In the genomic region with DNA sequence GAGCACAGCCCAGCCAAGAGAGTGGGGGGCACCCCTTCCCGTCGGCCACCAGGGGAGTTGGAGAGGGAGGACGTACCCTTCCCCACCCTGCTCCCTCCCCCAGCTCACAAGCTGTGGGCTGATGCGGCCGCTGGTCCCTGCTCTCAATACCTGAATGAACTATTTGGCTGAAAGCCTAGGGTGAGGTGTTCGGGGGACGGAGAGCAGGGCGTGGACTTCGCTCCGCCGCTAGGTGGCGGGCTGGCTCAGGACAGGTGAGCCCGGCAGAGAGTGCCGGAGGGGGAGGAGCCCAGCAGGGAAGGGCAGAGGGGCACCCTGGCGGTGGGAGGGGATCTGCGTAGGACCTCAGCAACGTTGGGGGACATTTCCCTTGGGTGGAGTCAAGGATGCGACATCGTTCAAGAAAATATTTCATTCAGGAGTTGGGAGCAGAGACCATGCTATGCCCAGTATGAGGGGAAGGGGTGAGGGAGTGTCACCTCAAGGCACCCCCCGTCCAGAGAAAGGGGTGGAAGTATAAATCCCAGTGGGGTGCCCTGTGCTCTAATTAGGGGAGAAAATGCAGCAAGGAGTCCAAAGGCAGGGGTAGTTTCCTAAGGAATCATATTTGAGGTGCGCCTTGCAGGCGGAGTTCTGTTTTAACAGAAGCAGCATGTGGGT, we compare ENCODE assay signal across 9 cellular contexts. TPM values are rescaled to one million over a fixed set of nuclear protein-coding genes. Genes with fewer than 3 reads are reported as not detected.
DNase-seq lines count a peak whose midpoint lies in the region; ATAC-seq, FAIRE-seq and TF ChIP-seq lines count a peak whose summit lies in the region.
"Had no signal": no experiment of that assay in that cellular context is flagged by ENCODE, and none has a peak within 500 bp of the region (broad histone marks: within the 10 kb centered on the region; RNA-seq: fewer than 3 reads in every experiment).

No MANE protein-coding gene starts in this region.

- H3K27me3 ChIP-seq in WERI-Rb-1 (ENCODE audit: insufficient read depth, low read depth, severe bottlenecking) (no peaks in the 10 kb centered on the region), bronchial epithelial cell (ENCODE audit: control insufficient read depth, insufficient read depth, low read length) (no peaks in the 10 kb centered on the region), right lobe of liver (no peaks in the 10 kb centered on the region)

- TF ChIP-seq POLR2A in A549 (IDR thresholded peaks at IDR 0.05; ENCODE audit: low read length): no peak
- TF ChIP-seq POLR2A in right lobe of liver (IDR thresholded peaks at IDR 0.05): no peak

- 13% methylated on average over 22 of the region's 22 CpGs for WGBS in A549 (ENCODE audit: missing lambda C conversion rate)
- 21% methylated on average over 11 of the region's 22 CpGs for WGBS in right lobe of liver (ENCODE audit: insufficient coverage, low coverage, low lambda C conversion rate, missing lambda C conversion rate)

- no peaks in the 10 kb centered on the region for H3K36me3 ChIP-seq in WERI-Rb-1
- no peaks in the 10 kb centered on the region for H3K36me3 ChIP-seq in bronchial epithelial cell (ENCODE audit: control insufficient read depth, insufficient read depth, low read length)
- no peaks in the 10 kb centered on the region for H3K36me3 ChIP-seq in right lobe of liver

- intact Hi-C loops in right lobe of liver (cut with DNase I): no loop called here

- FAIRE-seq in A549 (lab: Jason Lieb, UNC): no peak
- peak; percentile 31 for FAIRE-seq in GM19239 (lab: Jason Lieb, UNC)
- FAIRE-seq in bronchial epithelial cell (lab: Jason Lieb, UNC): no peak
- FAIRE-seq: islet of Langerhans had no signal

- ATAC-seq in A549: peak; percentile 93 to 94
- ATAC-seq in right lobe of liver: peak; percentile 98 to 99 (median 98)

- TF ChIP-seq EP300 in A549 (IDR thresholded peaks at IDR 0.05): no peak

- H3K9me3 ChIP-seq in A549: no peaks in the 10 kb centered on the region
- no peaks in the 10 kb centered on the region for H3K9me3 ChIP-seq in WERI-Rb-1 (ENCODE audit: severe bottlenecking)
- H3K9me3 ChIP-seq in right lobe of liver: no peaks in the 10 kb centered on the region

- TF ChIP-seq RAD21 in A549 (conservative IDR thresholded peaks at IDR 0.05 in 1 of 2, IDR thresholded peaks at IDR 0.05 in 1 of 2): peak; percentile 61 to 66

- H3K27ac ChIP-seq in A549 (no peak overlapping the region; a peak in 1 of 6 replicates), WERI-Rb-1 (no peak overlapping the region), right lobe of liver (no peak overlapping the region)

- no peaks in the 10 kb centered on the region; the same call in 2 of the 3 replicates for H3K4me1 ChIP-seq in A549
- H3K4me1 ChIP-seq in right lobe of liver: peaks cover 0 to 8% (median 0%) of the 10 kb centered on the region in 4 donors

- POLR2A ChIA-PET in A549 (lab: Yijun Ruan, JAX): no interaction called here

- H3K4me2 ChIP-seq in A549: peak overlapping the region; percentile 74

- DNase-seq in A549 (ENCODE audit: low read depth in 1 of 2, low spot score in 1 of 2) (peak; percentile 63 to 83), GM19239 (ENCODE audit: insufficient read length, low spot score) (peak; percentile 77), NCI-H1417 treated with DMSO at 0.1 percent for 48 hours (lab: John Stamatoyannopoulos, UW) (peak; percentile 5), WERI-Rb-1 (peak; percentile 83), bronchial epithelial cell (ENCODE audit: low read depth) (peak; percentile 73), right lobe of liver (peak; percentile 74 to 83 (median 82)), globus pallidus (ENCODE audit: low spot score) (no peak)
- peak; percentile 44 for DNase-seq in stimulated activated CD8-positive, alpha-beta memory T cell treated with anti-CD3 and anti-CD28 coated beads, Interleukin-4, amount 100 ng/mL, for 24 hours (ENCODE audit: low read depth)

- peak; percentile 82 for TF ChIP-seq CTCF in A549 (IDR thresholded peaks at IDR 0.05)
- peak; percentile 93 for TF ChIP-seq CTCF in WERI-Rb-1 (IDR thresholded peaks at IDR 0.05; ENCODE audit: low read depth, low read length)
- peak; percentile 92 for TF ChIP-seq CTCF in bronchial epithelial cell (IDR thresholded peaks at IDR 0.05; ENCODE audit: insufficient read depth, low read length, severe bottlenecking)
- peak; percentile 52 to 98 (median 80) for TF ChIP-seq CTCF in right lobe of liver (IDR thresholded peaks at IDR 0.05)

- H3K4me3 ChIP-seq in A549 (no peak overlapping the region; the same call in 2 of the 3 replicates), WERI-Rb-1 (ENCODE audit: low read depth, low read length) (no peak overlapping the region), bronchial epithelial cell (ENCODE audit: low read depth, low read length) (no peak overlapping the region), right lobe of liver (no peak overlapping the region)

- CTCF ChIA-PET in A549 (lab: Yijun Ruan, JAX): interaction anchor here (0.7 to 26.9 kb wide), 12 partner anchors 9 to 204 kb away, joined by 3 to 399 read pairs (median 6); no protein-coding TSS in a partner anchor

TF ChIP-seq in A549, 52 proteins besides CTCF, POLR2A, EP300 and RAD21:
- TF ChIP-seq FOSL2 (IDR thresholded peaks at IDR 0.05) (no peak), FOSL2 (CRISPR knock-in tag; IDR thresholded peaks at IDR 0.05) (no peak), SMC3 (IDR thresholded peaks at IDR 0.05) (peak; percentile 70)
- TF ChIP-seq, protein P1, sequence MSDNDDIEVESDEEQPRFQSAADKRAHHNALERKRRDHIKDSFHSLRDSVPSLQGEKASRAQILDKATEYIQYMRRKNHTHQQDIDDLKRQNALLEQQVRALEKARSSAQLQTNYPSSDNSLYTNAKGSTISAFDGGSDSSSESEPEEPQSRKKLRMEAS (IDR thresholded peaks at IDR 0.05): peak; percentile 14; the same call in 1 of the 2 replicates

RNA-seq across cellular contexts. Expression of a gene that starts 12.0 kb away (rescaled TPM):
- polyA plus RNA-seq in A549 (2011; rRNA removed) (0.04 and 0.06 TPM in 2 replicates), A549 (2017; fragmentation: RNase III; extraction: RNeasy Plus Mini Kit Qiagen cat#74134 plus additional on column Dnase treatment) (0.08 TPM in 1 of 3 replicates, not detected in the others)
- polyA plus RNA-seq in A549 (2012; cell fraction: cytosol; rRNA removed): 0.04 and 0.09 TPM in 2 replicates
- 0.51 and 0.64 TPM in 2 replicates for polyA plus RNA-seq in A549 (2012; cell fraction: nucleus; rRNA removed)
- 0.19 TPM in 1 of 2 replicates, not detected in the other for polyA minus RNA-seq in A549 (2011; rRNA and poly(A)+ RNA removed)
- total RNA-seq in bronchial epithelial cell (under 0.01 and 0.13 TPM in 2 replicates), right lobe of liver (1 to 10 TPM in 2 of 6 experiments, under 1 TPM in 2, not detected in 2; 0.42 to 1.6 (median 1.1) TPM)

RNA-seq across cellular contexts. Expression of a gene that starts 18.7 kb away (rescaled TPM):
- 3.9 and 4.7 TPM in 2 replicates for polyA plus RNA-seq in A549 (2011; rRNA removed)
- polyA plus RNA-seq in A549 (2012; cell fraction: cytosol; rRNA removed): 4.8 and 5.3 TPM in 2 replicates
- 1.3 TPM in 2 replicates for polyA plus RNA-seq in A549 (2012; cell fraction: nucleus; rRNA removed)
- polyA plus RNA-seq in A549 (2017; fragmentation: RNase III; extraction: RNeasy Plus Mini Kit Qiagen cat#74134 plus additional on column Dnase treatment): 2.6 to 3.2 TPM (median 3.0 TPM) in 3 replicates
- 0.83 and 1.1 TPM in 2 replicates for polyA minus RNA-seq in A549 (2011; rRNA and poly(A)+ RNA removed)
- 0.77 TPM in 1 of 2 replicates, not detected in the other for total RNA-seq in bronchial epithelial cell
- 1 to 10 TPM in 2 of 6 experiments, under 1 TPM in 2, not detected in 2; 0.37 to 1.1 (median 0.99) TPM for total RNA-seq in right lobe of liver

RNA-seq across cellular contexts. Expression of a gene that starts 18.9 kb away (rescaled TPM):
- polyA plus RNA-seq in A549 (2011; rRNA removed) (528 and 530 TPM in 2 replicates), A549 (2017; fragmentation: RNase III; extraction: RNeasy Plus Mini Kit Qiagen cat#74134 plus additional on column Dnase treatment) (804 to 909 TPM (median 824 TPM) in 3 replicates)
- polyA plus RNA-seq in A549 (2012; cell fraction: cytosol; rRNA removed): 604 and 615 TPM in 2 replicates
- 460 and 483 TPM in 2 replicates for polyA plus RNA-seq in A549 (2012; cell fraction: nucleus; rRNA removed)
- 437 and 471 TPM in 2 replicates for polyA minus RNA-seq in A549 (2011; rRNA and poly(A)+ RNA removed)
- total RNA-seq in bronchial epithelial cell (281 and 377 TPM in 2 replicates), right lobe of liver (100 to 1,000 TPM in 3 of 6 experiments, 10 to 100 TPM in 3; 79.3 to 179 (median 115) TPM)

RNA-seq across cellular contexts. Expression of a gene that starts 57.9 kb away (rescaled TPM):
- polyA plus RNA-seq in A549 (2011; rRNA removed) (not detected in 2 replicates), A549 (2017; fragmentation: RNase III; extraction: RNeasy Plus Mini Kit Qiagen cat#74134 plus additional on column Dnase treatment) (not detected in 3 replicates)
- polyA plus RNA-seq in A549 (2012; cell fraction: cytosol; rRNA removed): not detected in 2 replicates
- polyA plus RNA-seq in A549 (2012; cell fraction: nucleus; rRNA removed): 0.24 and 0.26 TPM in 2 replicates
- 0.58 TPM in 1 of 2 replicates, not detected in the other for polyA minus RNA-seq in A549 (2011; rRNA and poly(A)+ RNA removed)
- total RNA-seq in bronchial epithelial cell (0.26 and 0.77 TPM in 2 replicates), right lobe of liver (not detected)
